13 cellular contexts compared by ENCODE assay signal in genomic region chr12:12902036-12902435, GRCh38. TPM values are rescaled to one million over a fixed set of nuclear protein-coding genes. Genes with fewer than 3 reads are reported as not detected.
A peak's percentile ranks its signal among the peaks of the same experiment; 100 is the strongest.
DNase-seq lines count a peak whose midpoint lies in the region; ATAC-seq and TF ChIP-seq lines count a peak whose summit lies in the region.
"Had no signal": no experiment of that assay in that cellular context is flagged by ENCODE, and none has a peak within 500 bp of the region (broad histone marks: within the 10 kb centered on the region; RNA-seq: fewer than 3 reads in every experiment).

No MANE protein-coding gene starts in this region.

- no peak for ATAC-seq in activated T-helper 17 cell treated with anti-CD3 and anti-CD28 coated beads, Interleukin-2, amount 50 U/mL, for 72 hours (replicated peaks)

- no peak for TF ChIP-seq EP300 in stomach (IDR thresholded peaks at IDR 0.05)

- H3K4me3 ChIP-seq in HFF-Myc (replicated peaks; ENCODE audit: low read depth, low read length) (peak overlapping the region; percentile 27), astrocyte of the spinal cord (ENCODE audit: low read depth, low read length) (no peak overlapping the region), right atrium auricular region (no peak overlapping the region), stomach (no peak overlapping the region)
- H3K4me3 ChIP-seq: K562, pancreas, SJCRH30 had no signal

- peak overlapping the region; percentile 72 to 79 for H3K27ac ChIP-seq in right atrium auricular region
- peak overlapping the region in 4 of 5 donors; percentile 23 to 75 (median 66) for H3K27ac ChIP-seq in stomach
- H3K27ac ChIP-seq: SJCRH30 had no signal

- no peak overlapping the region for H3K4me3 Mint-ChIP-seq in activated T-helper 17 cell treated with anti-CD3 and anti-CD28 coated beads, Interleukin-2, amount 50 U/mL, for 72 hours
- H3K4me3 Mint-ChIP-seq: CD8-positive, alpha-beta memory T cell had no signal

- TF ChIP-seq CTCF in HFF-Myc (IDR thresholded peaks at IDR 0.05; ENCODE audit: low read depth, low read length, missing control alignments) (no peak), astrocyte of the spinal cord (IDR thresholded peaks at IDR 0.05; ENCODE audit: low read depth, low read length) (no peak), right atrium auricular region (IDR thresholded peaks at IDR 0.05) (no peak), stomach (IDR thresholded peaks at IDR 0.05) (no peak)

- intact Hi-C loops in stomach (cut with DNase I; ENCODE audit: low total_unique reads) = no loop called here

- H3K4me1 ChIP-seq in right atrium auricular region = no peaks in the 10 kb centered on the region
- peaks cover 0 to 69% (median 18%) of the 10 kb centered on the region in 4 donors for H3K4me1 ChIP-seq in stomach
- H3K4me1 ChIP-seq: pancreas had no signal

- peaks cover 22% of the 10 kb centered on the region for H3K27me3 Mint-ChIP-seq in activated T-helper 17 cell treated with anti-CD3 and anti-CD28 coated beads, Interleukin-2, amount 50 U/mL, for 72 hours

- no peak overlapping the region for H3K27ac Mint-ChIP-seq in activated T-helper 17 cell treated with anti-CD3 and anti-CD28 coated beads, Interleukin-2, amount 50 U/mL, for 72 hours
- H3K27ac Mint-ChIP-seq: CD8-positive, alpha-beta memory T cell had no signal

- no peaks in the 10 kb centered on the region for H3K9me3 Mint-ChIP-seq in activated T-helper 17 cell treated with anti-CD3 and anti-CD28 coated beads, Interleukin-2, amount 50 U/mL, for 72 hours
- H3K9me3 Mint-ChIP-seq: CD8-positive, alpha-beta memory T cell had no signal

- DNase-seq in HFF-Myc (ENCODE audit: extremely low read depth, low read depth) (no peak), astrocyte of the spinal cord (ENCODE audit: low read depth, low spot score) (peak; percentile 38), right atrium auricular region (ENCODE audit: low spot score) (no peak), stomach (no peak), putamen (ENCODE audit: low spot score) (no peak)
- DNase-seq in effector CD4-positive, alpha-beta T cell = no peak
- no peak for DNase-seq in activated CD4-positive, alpha-beta T cell treated with anti-CD3 and anti-CD28 coated beads, Interleukin-2, amount 50 U/mL, for 48 hours
- DNase-seq: activated CD4-positive, alpha-beta T cell treated with anti-CD3 and anti-CD28 coated beads, Interleukin-2, amount 50 U/mL, for 1 hour; CD8-positive, alpha-beta memory T cell; pancreas; SJCRH30 had no signal

- H3K9me3 ChIP-seq in right atrium auricular region (no peaks in the 10 kb centered on the region), stomach (no peaks in the 10 kb centered on the region)
- H3K9me3 ChIP-seq: pancreas, SJCRH30 had no signal

- in situ Hi-C loops in astrocyte of the spinal cord (cut with HindIII; ENCODE audit: low sequenced_read_pairs) = no loop called here

- TF ChIP-seq POLR2A in stomach (IDR thresholded peaks at IDR 0.05) = no peak

- no peaks in the 10 kb centered on the region for H3K36me3 Mint-ChIP-seq in activated T-helper 17 cell treated with anti-CD3 and anti-CD28 coated beads, Interleukin-2, amount 50 U/mL, for 72 hours (ENCODE audit: low read depth)
- H3K36me3 Mint-ChIP-seq: CD8-positive, alpha-beta memory T cell had no signal

- H3K27me3 ChIP-seq in right atrium auricular region (no peaks in the 10 kb centered on the region), stomach (no peaks in the 10 kb centered on the region)
- H3K27me3 ChIP-seq: pancreas, SJCRH30 had no signal

- no peaks in the 10 kb centered on the region for H3K36me3 ChIP-seq in right atrium auricular region
- peaks cover 0 to 3% (median 0%) of the 10 kb centered on the region in 4 donors for H3K36me3 ChIP-seq in stomach
- H3K36me3 ChIP-seq: pancreas had no signal

- peaks cover 13% of the 10 kb centered on the region for H3K4me1 Mint-ChIP-seq in activated T-helper 17 cell treated with anti-CD3 and anti-CD28 coated beads, Interleukin-2, amount 50 U/mL, for 72 hours
- H3K4me1 Mint-ChIP-seq: CD8-positive, alpha-beta memory T cell had no signal

RNA-seq across cellular contexts. Expression of gene GPRC5A, which starts 10.7 kb away (rescaled TPM):
- total RNA-seq in right atrium auricular region (10 to 100 TPM; 10.1 to 14.3 TPM), stomach (100 to 1,000 TPM in 1 of 5 donors, 10 to 100 TPM in 2, 1 to 10 TPM in 1, under 1 TPM in 1; 0.58 to 112 (median 39.5) TPM)
- 10 to 100 TPM in 1 of 3 donors, 1 to 10 TPM in 2; 4.0 to 89.1 (median 8.4) TPM for polyA plus RNA-seq in stomach
- 1 to 10 TPM in 1 of 2 donors, under 1 TPM in 1; 0.99 to 2.9 TPM for total RNA-seq in activated T-helper 17 cell treated with anti-CD3 and anti-CD28 coated beads, Interleukin-2, amount 50 U/mL, for 72 hours
- total RNA-seq: CD8-positive, alpha-beta memory T cell had no signal
- polyA plus RNA-seq: CD8-positive, alpha-beta memory T cell had no signal

RNA-seq across cellular contexts. Expression of gene GPRC5D, which starts 49.9 kb away (rescaled TPM):
- not detected for total RNA-seq in right atrium auricular region
- total RNA-seq in stomach = not detected
- polyA plus RNA-seq in stomach = under 1 TPM in 1 of 3 donors, not detected in 2; 0.18 TPM
- not detected for total RNA-seq in activated T-helper 17 cell treated with anti-CD3 and anti-CD28 coated beads, Interleukin-2, amount 50 U/mL, for 72 hours
- total RNA-seq: CD8-positive, alpha-beta memory T cell; K562; SJCRH30 had no signal
